ENCODE assay signal across 11 cellular contexts in genomic region chr11:70159612-70160570, GRCh38. TPM values are rescaled to one million over a fixed set of nuclear protein-coding genes. Genes with fewer than 3 reads are reported as not detected.
DNase-seq lines count a peak whose midpoint lies in the region; ATAC-seq, FAIRE-seq and TF ChIP-seq lines count a peak whose summit lies in the region.
"Had no signal": no experiment of that assay in that cellular context is flagged by ENCODE, and none has a peak within 500 bp of the region (broad histone marks: within the 10 kb centered on the region; RNA-seq: fewer than 3 reads in every experiment).

No MANE protein-coding gene starts in this region.

- H3K27me3 ChIP-seq in adipocyte (replicated peaks; ENCODE audit: control insufficient read depth, insufficient read depth, low read length), result peaks cover 29% of the 10 kb centered on the region

- peak overlapping the region in 1 of 2 donors; percentile 11 for H3K27ac ChIP-seq in kidney (ENCODE audit: low read depth in 2 of 2, low read length in 2 of 2)
- H3K27ac ChIP-seq: esophagus muscularis mucosa had no signal

- intact Hi-C loops in kidney (cut with DNase I), result no loop called here

- DNase-seq in 8988T (peak; percentile 92), H54 (ENCODE audit: insufficient read length, low spot score) (peak; percentile 98), adipocyte (ENCODE audit: low read depth) (peak; percentile 68), kidney (peak; percentile 92), NCI-H748 treated with DMSO at 0.1 percent for 48 hours (lab: John Stamatoyannopoulos, UW) (no peak), putamen (ENCODE audit: low spot score) (no peak)
- DNase-seq: activated CD8-positive, alpha-beta memory T cell treated with anti-CD3 and anti-CD28 coated beads, Interleukin-2, amount 10 ng/mL, durations not matched to agents 7 days and 5 days; NCI-H524 treated with DMSO at 0.1 percent for 48 hours had no signal

- no peak for TF ChIP-seq CTCF in kidney (IDR thresholded peaks at IDR 0.05; ENCODE audit: borderline replicate concordance, extremely low read depth, insufficient read depth)

- ATAC-seq in GM19035 (IDR thresholded peaks at IDR 0.05; ENCODE audit: unreplicated experiment), result no peak
- no peak for ATAC-seq in GM19023 (IDR thresholded peaks at IDR 0.05; ENCODE audit: unreplicated experiment)
- ATAC-seq: activated CD8-positive, alpha-beta memory T cell treated with anti-CD3 and anti-CD28 coated beads, Interleukin-2, amount 10 ng/mL, durations not matched to agents 7 days and 5 days had no signal

- H3K4me3 ChIP-seq in adipocyte (ENCODE audit: low read length) (no peak overlapping the region), kidney (ENCODE audit: low read length in 2 of 2) (no peak overlapping the region)
- H3K4me3 ChIP-seq: esophagus muscularis mucosa had no signal

- H3K36me3 ChIP-seq in adipocyte (ENCODE audit: control insufficient read depth, insufficient read depth, low read length, severe bottlenecking), result no peaks in the 10 kb centered on the region
- no peaks in the 10 kb centered on the region for H3K36me3 ChIP-seq in kidney (ENCODE audit: control insufficient read depth in 1 of 2, insufficient read depth in 2 of 2, low read length in 2 of 2)
- H3K36me3 ChIP-seq: esophagus muscularis mucosa had no signal

- TF ChIP-seq POLR2A in H54 (IDR thresholded peaks at IDR 0.05; ENCODE audit: low read depth, low read length), result no peak; the same call in 1 of the 2 replicates

- H3K9ac ChIP-seq in adipocyte (ENCODE audit: low read length), result no peak overlapping the region
- H3K9ac ChIP-seq in kidney (ENCODE audit: low read length in 2 of 2), result no peak overlapping the region

- FAIRE-seq in H54 (lab: Jason Lieb, UNC), result peak; percentile 43
- no peak for FAIRE-seq in kidney (lab: Jason Lieb, UNC)

- no peaks in the 10 kb centered on the region for H3K4me1 ChIP-seq in adipocyte (ENCODE audit: control insufficient read depth, insufficient read depth, low read length)
- no peaks in the 10 kb centered on the region for H3K4me1 ChIP-seq in kidney (ENCODE audit: control insufficient read depth in 1 of 2, insufficient read depth in 1 of 2, low read depth in 1 of 2, low read length in 2 of 2)

- H3K9me3 ChIP-seq in adipocyte (ENCODE audit: control insufficient read depth, low read length) (no peaks in the 10 kb centered on the region), kidney (ENCODE audit: control insufficient read depth in 1 of 2, low read length in 2 of 2) (no peaks in the 10 kb centered on the region)
- H3K9me3 ChIP-seq: esophagus muscularis mucosa had no signal

RNA-seq across cellular contexts. Expression of gene FADD, which starts 43.2 kb away (rescaled TPM):
- 31.5 TPM for total RNA-seq in kidney
- polyA plus RNA-seq in kidney (ENCODE audit: insufficient read depth, low read depth, low replicate concordance), result 27.8 TPM

Comparison
In these comparisons a context has a peak if more than half of its experiments do, and no peak if none do; other contexts are left out.
1. DNase-seq: peak in 8988T (single experiment), H54 (single experiment), adipocyte (single experiment) and kidney (single experiment); none in NCI-H748 treated with DMSO at 0.1 percent for 48 hours (single experiment) and putamen (single experiment).